Comparison of ENCODE assay signal across 10 cellular contexts in genomic region chr9:116318463-116319271, GRCh38.
DNase-seq lines count a peak whose midpoint lies in the region; ATAC-seq and TF ChIP-seq lines count a peak whose summit lies in the region.
"Had no signal": no experiment of that assay in that cellular context is flagged by ENCODE, and none has a peak within 500 bp of the region (broad histone marks: within the 10 kb centered on the region; RNA-seq: fewer than 3 reads in every experiment).

No MANE protein-coding gene starts in this region.

- intact Hi-C loops in transverse colon (cut with DNase I; ENCODE audit: low total_unique reads): no loop called here

- no peak for TF ChIP-seq POLR2A in transverse colon (IDR thresholded peaks at IDR 0.05)

- peaks cover 18% of the 10 kb centered on the region for H3K4me1 ChIP-seq in mesodermal cell (ENCODE audit: control insufficient read depth, insufficient read depth, low read length, poor library complexity, severe bottlenecking)
- no peaks in the 10 kb centered on the region for H3K4me1 ChIP-seq in transverse colon

- no peaks in the 10 kb centered on the region for H3K27me3 ChIP-seq in transverse colon
- H3K27me3 ChIP-seq in brain microvascular endothelial cell (replicated peaks): no peaks in the 10 kb centered on the region

- DNase-seq in NCI-H524 (lab: John Stamatoyannopoulos, UW) (peak; percentile 93 to 96), fibroblast of gingiva (ENCODE audit: low read depth) (peak; percentile 74), transverse colon (peak; percentile 26), SKM-1 (lab: John Stamatoyannopoulos, UW; ENCODE audit: unreplicated experiment) (no peak), OCI-M1 (lab: John Stamatoyannopoulos, UW) (no peak), brain microvascular endothelial cell (no peak)
- DNase-seq: Karpas-422, kidney had no signal

- TF ChIP-seq EP300 in transverse colon (IDR thresholded peaks at IDR 0.05; ENCODE audit: low read depth): no peak

- 60 to 75% methylated on average over 12 to 13 of the region's 17 CpGs for WGBS in mesodermal cell (ENCODE audit: insufficient coverage in 2 of 2), 2 experiments
- 82 to 87% methylated on average over 4 to 16 of the region's 17 CpGs for WGBS in transverse colon (ENCODE audit: low coverage in 1 of 2), 2 donors

- no peak for ATAC-seq in HG02610 (IDR thresholded peaks at IDR 0.05; ENCODE audit: unreplicated experiment)

- in situ Hi-C loops in transverse colon (cut with MboI; ENCODE audit: low pct_ligation_motif_present in 1 of 4, low pct_unique_long_range_greater_than_20kb in 1 of 4, low sequenced_read_pairs in 3 of 4): loop anchor here in 1 of 4 donors (25.0 kb wide), 1 partner anchor 94 kb away; no protein-coding TSS in a partner anchor
- in situ Hi-C loops in brain microvascular endothelial cell (cut with HindIII; ENCODE audit: low pct_ligation_motif_present, low sequenced_read_pairs): no loop called here

- H3K27ac ChIP-seq in mesodermal cell (ENCODE audit: low read depth, low read length, severe bottlenecking) (peak overlapping the region; percentile 55), transverse colon (peak overlapping the region; percentile 24 to 58 (median 39)), brain microvascular endothelial cell (no peak overlapping the region)

- no peaks in the 10 kb centered on the region for H3K9me3 ChIP-seq in mesodermal cell (ENCODE audit: control insufficient read depth, low read length)
- H3K9me3 ChIP-seq in transverse colon: no peaks in the 10 kb centered on the region

- peaks cover 36% of the 10 kb centered on the region for H3K36me3 ChIP-seq in mesodermal cell (ENCODE audit: control insufficient read depth, insufficient read depth, low read length)
- no peaks in the 10 kb centered on the region for H3K36me3 ChIP-seq in transverse colon
- peaks cover 70% of the 10 kb centered on the region for H3K36me3 ChIP-seq in brain microvascular endothelial cell (replicated peaks)

- no peak for TF ChIP-seq CTCF in transverse colon (IDR thresholded peaks at IDR 0.05)
- no peak for TF ChIP-seq CTCF in brain microvascular endothelial cell (IDR thresholded peaks at IDR 0.05; ENCODE audit: low read depth, low read length, missing control alignments)

- H3K4me3 ChIP-seq in mesodermal cell (ENCODE audit: extremely low read depth, insufficient read depth, low read length, poor library complexity, severe bottlenecking) (no peak overlapping the region), transverse colon (no peak overlapping the region), brain microvascular endothelial cell (ENCODE audit: low read depth, low read length) (no peak overlapping the region)

Comparison
In these comparisons a context has a peak if more than half of its experiments do, and no peak if none do; other contexts are left out.
1. DNase-seq: peak in NCI-H524 (2 of 2), fibroblast of gingiva (single experiment) and transverse colon (single experiment); none in SKM-1 (single experiment), OCI-M1 (single experiment) and brain microvascular endothelial cell (single experiment).